ENCODE assay signal across 1 cellular context in the genomic region with DNA sequence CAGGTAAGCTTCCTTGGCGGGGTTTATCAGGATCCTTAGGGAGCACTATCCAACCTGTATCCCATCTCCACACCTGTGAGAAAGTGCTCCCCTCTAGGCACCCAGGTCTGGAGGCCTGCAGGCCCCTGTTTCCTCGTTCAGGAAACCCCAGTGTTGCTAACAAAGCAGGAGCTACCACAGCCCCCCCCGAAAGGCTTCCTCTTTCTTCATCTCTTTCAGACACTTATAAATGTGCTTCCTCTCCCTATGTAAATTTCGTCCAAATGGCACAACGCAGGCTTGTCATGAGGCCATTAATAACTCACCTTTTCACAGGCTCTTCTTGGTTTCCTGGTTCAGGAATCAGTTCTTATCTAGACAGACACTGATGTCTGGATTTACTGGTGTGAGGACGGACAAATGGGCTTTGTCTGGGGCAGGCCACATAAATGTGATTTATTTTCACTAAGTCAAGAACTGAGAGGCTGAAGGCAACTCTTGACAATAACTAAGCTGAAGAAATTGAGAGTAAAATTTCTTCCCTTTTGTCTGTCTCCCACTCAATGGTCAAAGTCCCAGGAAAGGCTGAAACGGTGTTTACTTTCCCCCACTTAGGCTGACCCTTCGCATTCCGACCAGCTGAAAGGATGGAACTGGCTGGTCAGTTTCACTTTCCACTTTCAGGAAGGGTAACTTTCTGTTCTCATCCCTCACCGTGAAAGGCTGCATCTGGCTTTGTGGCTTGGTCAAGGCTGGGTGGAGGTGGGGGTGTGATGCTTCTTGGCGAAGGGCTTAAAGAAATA.
TF ChIP-seq lines count a peak whose summit lies in the region.

No MANE protein-coding gene starts in this region.

TF ChIP-seq in HepG2, 621 proteins besides CTCF, POLR2A, EP300 and RAD21 (continued from another document and continues in another):
- TF ChIP-seq, protein P1, sequence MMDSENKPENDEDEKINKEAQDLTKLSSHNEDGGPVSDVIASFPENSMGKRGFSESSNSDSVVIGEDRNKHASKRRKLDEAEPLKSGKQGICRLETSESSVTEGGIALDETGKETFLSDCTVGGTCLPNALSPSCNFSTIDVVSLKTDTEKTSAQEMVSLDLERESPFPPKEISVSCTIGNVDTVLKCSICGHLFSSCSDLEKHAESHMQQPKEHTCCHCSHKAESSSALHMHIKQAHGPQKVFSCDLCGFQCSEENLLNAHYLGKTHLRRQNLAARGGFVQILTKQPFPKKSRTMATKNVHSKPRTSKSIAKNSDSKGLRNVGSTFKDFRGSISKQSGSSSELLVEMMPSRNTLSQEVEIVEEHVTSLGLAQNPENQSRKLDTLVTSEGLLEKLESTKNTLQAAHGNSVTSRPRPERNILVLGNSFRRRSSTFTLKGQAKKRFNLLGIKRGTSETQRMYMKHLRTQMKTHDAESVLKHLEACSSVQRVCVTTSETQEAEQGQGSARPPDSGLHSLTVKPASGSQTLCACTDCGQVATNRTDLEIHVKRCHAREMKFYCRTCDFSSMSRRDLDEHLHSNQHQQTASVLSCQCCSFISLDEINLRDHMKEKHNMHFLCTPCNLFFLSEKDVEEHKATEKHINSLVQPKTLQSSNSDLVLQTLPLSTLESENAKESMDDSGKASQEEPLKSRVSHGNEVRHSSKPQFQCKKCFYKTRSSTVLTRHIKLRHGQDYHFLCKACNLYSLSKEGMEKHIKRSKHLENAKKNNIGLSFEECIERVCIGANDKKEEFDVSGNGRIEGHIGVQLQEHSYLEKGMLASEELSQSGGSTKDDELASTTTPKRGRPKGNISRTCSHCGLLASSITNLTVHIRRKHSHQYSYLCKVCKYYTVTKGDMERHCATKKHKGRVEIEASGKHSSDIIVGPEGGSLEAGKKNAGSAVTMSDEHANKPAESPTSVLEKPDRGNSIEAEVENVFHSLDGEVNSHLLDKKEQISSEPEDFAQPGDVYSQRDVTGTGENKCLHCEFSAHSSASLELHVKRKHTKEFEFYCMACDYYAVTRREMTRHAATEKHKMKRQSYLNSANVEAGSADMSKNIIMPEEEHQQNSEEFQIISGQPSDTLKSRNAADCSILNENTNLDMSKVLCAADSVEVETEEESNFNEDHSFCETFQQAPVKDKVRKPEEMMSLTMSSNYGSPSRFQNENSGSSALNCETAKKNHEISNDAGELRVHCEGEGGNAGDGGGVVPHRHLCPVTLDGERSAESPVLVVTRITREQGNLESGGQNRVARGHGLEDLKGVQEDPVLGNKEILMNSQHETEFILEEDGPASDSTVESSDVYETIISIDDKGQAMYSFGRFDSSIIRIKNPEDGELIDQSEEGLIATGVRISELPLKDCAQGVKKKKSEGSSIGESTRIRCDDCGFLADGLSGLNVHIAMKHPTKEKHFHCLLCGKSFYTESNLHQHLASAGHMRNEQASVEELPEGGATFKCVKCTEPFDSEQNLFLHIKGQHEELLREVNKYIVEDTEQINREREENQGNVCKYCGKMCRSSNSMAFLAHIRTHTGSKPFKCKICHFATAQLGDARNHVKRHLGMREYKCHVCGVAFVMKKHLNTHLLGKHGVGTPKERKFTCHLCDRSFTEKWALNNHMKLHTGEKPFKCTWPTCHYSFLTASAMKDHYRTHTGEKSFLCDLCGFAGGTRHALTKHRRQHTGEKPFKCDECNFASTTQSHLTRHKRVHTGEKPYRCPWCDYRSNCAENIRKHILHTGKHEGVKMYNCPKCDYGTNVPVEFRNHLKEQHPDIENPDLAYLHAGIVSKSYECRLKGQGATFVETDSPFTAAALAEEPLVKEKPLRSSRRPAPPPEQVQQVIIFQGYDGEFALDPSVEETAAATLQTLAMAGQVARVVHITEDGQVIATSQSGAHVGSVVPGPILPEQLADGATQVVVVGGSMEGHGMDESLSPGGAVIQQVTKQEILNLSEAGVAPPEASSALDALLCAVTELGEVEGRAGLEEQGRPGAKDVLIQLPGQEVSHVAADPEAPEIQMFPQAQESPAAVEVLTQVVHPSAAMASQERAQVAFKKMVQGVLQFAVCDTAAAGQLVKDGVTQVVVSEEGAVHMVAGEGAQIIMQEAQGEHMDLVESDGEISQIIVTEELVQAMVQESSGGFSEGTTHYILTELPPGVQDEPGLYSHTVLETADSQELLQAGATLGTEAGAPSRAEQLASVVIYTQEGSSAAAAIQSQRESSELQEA (CRISPR knock-in tag; IDR thresholded peaks at IDR 0.05; ENCODE audit: not compliant biosample characterization) = no peak
- TF ChIP-seq MIER2 (CRISPR knock-in tag; IDR thresholded peaks at IDR 0.05) (no peak), ZNF44 (CRISPR knock-in tag; IDR thresholded peaks at IDR 0.05) (0 out of 2 replicates have a peak, but pooled peaks have one; percentile 16), ZNF441 (CRISPR knock-in tag; IDR thresholded peaks at IDR 0.05; ENCODE audit: borderline replicate concordance) (0 out of 2 replicates have a peak, but pooled peaks have one; percentile 37), SIN3A (IDR thresholded peaks at IDR 0.05; ENCODE audit: borderline replicate concordance, low read depth, low read length) (no peak), ZNF274 (CRISPR knock-in tag; IDR thresholded peaks at IDR 0.05) (no peak), HMGA1 (CRISPR knock-in tag; conservative IDR thresholded peaks at IDR 0.05) (no peak), ZFX (CRISPR knock-in tag; IDR thresholded peaks at IDR 0.05; ENCODE audit: low read depth) (0 out of 2 replicates have a peak, but pooled peaks have one; percentile 14), YEATS4 (CRISPR knock-in tag; IDR thresholded peaks at IDR 0.05; ENCODE audit: borderline replicate concordance) (peak; percentile 51; the same call in 1 of the 2 replicates), RXRA (CRISPR knock-in tag; IDR thresholded peaks at IDR 0.05) (peak; percentile 38; the same call in 1 of the 2 replicates), ZNF644 (CRISPR knock-in tag; IDR thresholded peaks at IDR 0.05; ENCODE audit: low read depth) (peak; percentile 60; the same call in 1 of the 2 replicates), SALL1 (CRISPR knock-in tag; IDR thresholded peaks at IDR 0.05) (peak; percentile 77), WIZ (CRISPR knock-in tag; IDR thresholded peaks at IDR 0.05) (0 out of 2 replicates have a peak, but pooled peaks have one; percentile 43), PRMT3 (CRISPR knock-in tag; IDR thresholded peaks at IDR 0.05; ENCODE audit: borderline replicate concordance, low read depth) (no peak), TBX2 (CRISPR knock-in tag; IDR thresholded peaks at IDR 0.05; ENCODE audit: borderline replicate concordance) (peak; percentile 68), ZNF782 (CRISPR knock-in tag; IDR thresholded peaks at IDR 0.05; ENCODE audit: borderline replicate concordance) (no peak), RFX1 (IDR thresholded peaks at IDR 0.05) (no peak), HDAC1 (CRISPR knock-in tag; IDR thresholded peaks at IDR 0.05) (peak; percentile 87)
- TF ChIP-seq, protein P2, sequence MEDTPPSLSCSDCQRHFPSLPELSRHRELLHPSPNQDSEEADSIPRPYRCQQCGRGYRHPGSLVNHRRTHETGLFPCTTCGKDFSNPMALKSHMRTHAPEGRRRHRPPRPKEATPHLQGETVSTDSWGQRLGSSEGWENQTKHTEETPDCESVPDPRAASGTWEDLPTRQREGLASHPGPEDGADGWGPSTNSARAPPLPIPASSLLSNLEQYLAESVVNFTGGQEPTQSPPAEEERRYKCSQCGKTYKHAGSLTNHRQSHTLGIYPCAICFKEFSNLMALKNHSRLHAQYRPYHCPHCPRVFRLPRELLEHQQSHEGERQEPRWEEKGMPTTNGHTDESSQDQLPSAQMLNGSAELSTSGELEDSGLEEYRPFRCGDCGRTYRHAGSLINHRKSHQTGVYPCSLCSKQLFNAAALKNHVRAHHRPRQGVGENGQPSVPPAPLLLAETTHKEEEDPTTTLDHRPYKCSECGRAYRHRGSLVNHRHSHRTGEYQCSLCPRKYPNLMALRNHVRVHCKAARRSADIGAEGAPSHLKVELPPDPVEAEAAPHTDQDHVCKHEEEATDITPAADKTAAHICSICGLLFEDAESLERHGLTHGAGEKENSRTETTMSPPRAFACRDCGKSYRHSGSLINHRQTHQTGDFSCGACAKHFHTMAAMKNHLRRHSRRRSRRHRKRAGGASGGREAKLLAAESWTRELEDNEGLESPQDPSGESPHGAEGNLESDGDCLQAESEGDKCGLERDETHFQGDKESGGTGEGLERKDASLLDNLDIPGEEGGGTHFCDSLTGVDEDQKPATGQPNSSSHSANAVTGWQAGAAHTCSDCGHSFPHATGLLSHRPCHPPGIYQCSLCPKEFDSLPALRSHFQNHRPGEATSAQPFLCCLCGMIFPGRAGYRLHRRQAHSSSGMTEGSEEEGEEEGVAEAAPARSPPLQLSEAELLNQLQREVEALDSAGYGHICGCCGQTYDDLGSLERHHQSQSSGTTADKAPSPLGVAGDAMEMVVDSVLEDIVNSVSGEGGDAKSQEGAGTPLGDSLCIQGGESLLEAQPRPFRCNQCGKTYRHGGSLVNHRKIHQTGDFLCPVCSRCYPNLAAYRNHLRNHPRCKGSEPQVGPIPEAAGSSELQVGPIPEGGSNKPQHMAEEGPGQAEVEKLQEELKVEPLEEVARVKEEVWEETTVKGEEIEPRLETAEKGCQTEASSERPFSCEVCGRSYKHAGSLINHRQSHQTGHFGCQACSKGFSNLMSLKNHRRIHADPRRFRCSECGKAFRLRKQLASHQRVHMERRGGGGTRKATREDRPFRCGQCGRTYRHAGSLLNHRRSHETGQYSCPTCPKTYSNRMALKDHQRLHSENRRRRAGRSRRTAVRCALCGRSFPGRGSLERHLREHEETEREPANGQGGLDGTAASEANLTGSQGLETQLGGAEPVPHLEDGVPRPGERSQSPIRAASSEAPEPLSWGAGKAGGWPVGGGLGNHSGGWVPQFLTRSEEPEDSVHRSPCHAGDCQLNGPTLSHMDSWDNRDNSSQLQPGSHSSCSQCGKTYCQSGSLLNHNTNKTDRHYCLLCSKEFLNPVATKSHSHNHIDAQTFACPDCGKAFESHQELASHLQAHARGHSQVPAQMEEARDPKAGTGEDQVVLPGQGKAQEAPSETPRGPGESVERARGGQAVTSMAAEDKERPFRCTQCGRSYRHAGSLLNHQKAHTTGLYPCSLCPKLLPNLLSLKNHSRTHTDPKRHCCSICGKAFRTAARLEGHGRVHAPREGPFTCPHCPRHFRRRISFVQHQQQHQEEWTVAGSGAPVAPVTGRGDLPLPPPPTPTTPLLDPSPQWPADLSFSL (CRISPR knock-in tag; IDR thresholded peaks at IDR 0.05) = no peak
- TF ChIP-seq, protein P3, sequence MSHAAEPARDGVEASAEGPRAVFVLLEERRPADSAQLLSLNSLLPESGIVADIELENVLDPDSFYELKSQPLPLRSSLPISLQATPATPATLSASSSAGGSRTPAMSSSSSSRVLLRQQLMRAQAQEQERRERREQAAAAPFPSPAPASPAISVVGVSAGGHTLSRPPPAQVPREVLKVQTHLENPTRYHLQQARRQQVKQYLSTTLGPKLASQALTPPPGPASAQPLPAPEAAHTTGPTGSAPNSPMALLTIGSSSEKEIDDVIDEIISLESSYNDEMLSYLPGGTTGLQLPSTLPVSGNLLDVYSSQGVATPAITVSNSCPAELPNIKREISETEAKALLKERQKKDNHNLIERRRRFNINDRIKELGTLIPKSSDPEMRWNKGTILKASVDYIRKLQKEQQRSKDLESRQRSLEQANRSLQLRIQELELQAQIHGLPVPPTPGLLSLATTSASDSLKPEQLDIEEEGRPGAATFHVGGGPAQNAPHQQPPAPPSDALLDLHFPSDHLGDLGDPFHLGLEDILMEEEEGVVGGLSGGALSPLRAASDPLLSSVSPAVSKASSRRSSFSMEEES (CRISPR knock-in tag; IDR thresholded peaks at IDR 0.05) = no peak; the same call in 1 of the 2 replicates
- TF ChIP-seq, protein P4, sequence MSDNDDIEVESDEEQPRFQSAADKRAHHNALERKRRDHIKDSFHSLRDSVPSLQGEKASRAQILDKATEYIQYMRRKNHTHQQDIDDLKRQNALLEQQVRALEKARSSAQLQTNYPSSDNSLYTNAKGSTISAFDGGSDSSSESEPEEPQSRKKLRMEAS (IDR thresholded peaks at IDR 0.05) = peak; percentile 41; the same call in 1 of the 2 replicates
- TF ChIP-seq, protein P5, sequence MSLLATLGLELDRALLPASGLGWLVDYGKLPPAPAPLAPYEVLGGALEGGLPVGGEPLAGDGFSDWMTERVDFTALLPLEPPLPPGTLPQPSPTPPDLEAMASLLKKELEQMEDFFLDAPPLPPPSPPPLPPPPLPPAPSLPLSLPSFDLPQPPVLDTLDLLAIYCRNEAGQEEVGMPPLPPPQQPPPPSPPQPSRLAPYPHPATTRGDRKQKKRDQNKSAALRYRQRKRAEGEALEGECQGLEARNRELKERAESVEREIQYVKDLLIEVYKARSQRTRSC (CRISPR knock-in tag; IDR thresholded peaks at IDR 0.05; ENCODE audit: low read depth) = no peak
- TF ChIP-seq, protein P6, sequence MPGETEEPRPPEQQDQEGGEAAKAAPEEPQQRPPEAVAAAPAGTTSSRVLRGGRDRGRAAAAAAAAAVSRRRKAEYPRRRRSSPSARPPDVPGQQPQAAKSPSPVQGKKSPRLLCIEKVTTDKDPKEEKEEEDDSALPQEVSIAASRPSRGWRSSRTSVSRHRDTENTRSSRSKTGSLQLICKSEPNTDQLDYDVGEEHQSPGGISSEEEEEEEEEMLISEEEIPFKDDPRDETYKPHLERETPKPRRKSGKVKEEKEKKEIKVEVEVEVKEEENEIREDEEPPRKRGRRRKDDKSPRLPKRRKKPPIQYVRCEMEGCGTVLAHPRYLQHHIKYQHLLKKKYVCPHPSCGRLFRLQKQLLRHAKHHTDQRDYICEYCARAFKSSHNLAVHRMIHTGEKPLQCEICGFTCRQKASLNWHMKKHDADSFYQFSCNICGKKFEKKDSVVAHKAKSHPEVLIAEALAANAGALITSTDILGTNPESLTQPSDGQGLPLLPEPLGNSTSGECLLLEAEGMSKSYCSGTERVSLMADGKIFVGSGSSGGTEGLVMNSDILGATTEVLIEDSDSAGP (CRISPR knock-in tag; IDR thresholded peaks at IDR 0.05; ENCODE audit: borderline replicate concordance) = peak; percentile 39; the same call in 1 of the 2 replicates
- TF ChIP-seq, protein P7, sequence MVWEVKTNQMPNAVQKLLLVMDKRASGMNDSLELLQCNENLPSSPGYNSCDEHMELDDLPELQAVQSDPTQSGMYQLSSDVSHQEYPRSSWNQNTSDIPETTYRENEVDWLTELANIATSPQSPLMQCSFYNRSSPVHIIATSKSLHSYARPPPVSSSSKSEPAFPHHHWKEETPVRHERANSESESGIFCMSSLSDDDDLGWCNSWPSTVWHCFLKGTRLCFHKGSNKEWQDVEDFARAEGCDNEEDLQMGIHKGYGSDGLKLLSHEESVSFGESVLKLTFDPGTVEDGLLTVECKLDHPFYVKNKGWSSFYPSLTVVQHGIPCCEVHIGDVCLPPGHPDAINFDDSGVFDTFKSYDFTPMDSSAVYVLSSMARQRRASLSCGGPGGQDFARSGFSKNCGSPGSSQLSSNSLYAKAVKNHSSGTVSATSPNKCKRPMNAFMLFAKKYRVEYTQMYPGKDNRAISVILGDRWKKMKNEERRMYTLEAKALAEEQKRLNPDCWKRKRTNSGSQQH (CRISPR knock-in tag; IDR thresholded peaks at IDR 0.05; ENCODE audit: low read depth) = 0 out of 2 replicates have a peak, but pooled peaks have one; percentile 38
- TF ChIP-seq, protein P8, sequence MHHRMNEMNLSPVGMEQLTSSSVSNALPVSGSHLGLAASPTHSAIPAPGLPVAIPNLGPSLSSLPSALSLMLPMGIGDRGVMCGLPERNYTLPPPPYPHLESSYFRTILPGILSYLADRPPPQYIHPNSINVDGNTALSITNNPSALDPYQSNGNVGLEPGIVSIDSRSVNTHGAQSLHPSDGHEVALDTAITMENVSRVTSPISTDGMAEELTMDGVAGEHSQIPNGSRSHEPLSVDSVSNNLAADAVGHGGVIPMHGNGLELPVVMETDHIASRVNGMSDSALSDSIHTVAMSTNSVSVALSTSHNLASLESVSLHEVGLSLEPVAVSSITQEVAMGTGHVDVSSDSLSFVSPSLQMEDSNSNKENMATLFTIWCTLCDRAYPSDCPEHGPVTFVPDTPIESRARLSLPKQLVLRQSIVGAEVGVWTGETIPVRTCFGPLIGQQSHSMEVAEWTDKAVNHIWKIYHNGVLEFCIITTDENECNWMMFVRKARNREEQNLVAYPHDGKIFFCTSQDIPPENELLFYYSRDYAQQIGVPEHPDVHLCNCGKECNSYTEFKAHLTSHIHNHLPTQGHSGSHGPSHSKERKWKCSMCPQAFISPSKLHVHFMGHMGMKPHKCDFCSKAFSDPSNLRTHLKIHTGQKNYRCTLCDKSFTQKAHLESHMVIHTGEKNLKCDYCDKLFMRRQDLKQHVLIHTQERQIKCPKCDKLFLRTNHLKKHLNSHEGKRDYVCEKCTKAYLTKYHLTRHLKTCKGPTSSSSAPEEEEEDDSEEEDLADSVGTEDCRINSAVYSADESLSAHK (CRISPR knock-in tag; IDR thresholded peaks at IDR 0.05; ENCODE audit: borderline replicate concordance) = no peak
